Comparison of ENCODE assay signal across 28 cellular contexts in the genomic region with DNA sequence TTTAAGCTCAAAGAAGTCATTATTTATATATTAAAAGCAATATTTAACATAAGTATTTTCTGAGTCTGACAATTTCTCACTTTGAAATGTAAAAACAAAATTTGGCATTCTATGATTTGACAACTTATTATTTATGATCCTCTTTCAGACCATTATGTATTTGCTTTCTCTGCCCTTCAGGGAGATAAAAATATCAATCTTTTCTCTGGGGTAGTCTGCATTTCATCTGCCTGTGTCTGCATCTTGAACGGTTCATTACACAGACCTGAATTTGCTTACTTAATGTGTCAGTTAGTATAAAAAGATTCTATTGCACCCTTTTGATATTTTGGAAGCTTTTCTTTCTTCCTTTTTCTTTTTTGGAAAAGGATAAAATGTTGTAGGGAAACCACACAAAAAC.
"Had no signal": no experiment of that assay in that cellular context is flagged by ENCODE, and none has a peak within 500 bp of the region (broad histone marks: within the 10 kb centered on the region; RNA-seq: fewer than 3 reads in every experiment).

No MANE protein-coding gene starts in this region.

- H3K36me3 ChIP-seq: brain microvascular endothelial cell, heart left ventricle had no signal

- ATAC-seq: activated CD4-positive, alpha-beta T cell treated with anti-CD3 and anti-CD28 coated beads for 36 hours; activated CD8-positive, alpha-beta memory T cell treated with anti-CD3 and anti-CD28 coated beads, Interleukin-2, amount 10 ng/mL, durations not matched to agents 7 days and 5 days; activated CD8-positive, alpha-beta T cell treated with anti-CD3 and anti-CD28 coated beads, Interleukin-2, amount 10 ng/mL, durations not matched to agents 7 days and 5 days; activated naive CD4-positive, alpha-beta T cell treated with anti-CD3 and anti-CD28 coated beads, Interleukin-2, amount 50 U/mL, for 72 hours; activated T-cell treated with anti-CD3 and anti-CD28 coated beads, Interleukin-2, amount 50 U/mL, for 72 hours; esophagus mucosa; heart left ventricle; T-helper 17 cell had no signal

- DNase-seq: activated CD4-positive, alpha-beta memory T cell treated with anti-CD3 and anti-CD28 coated beads for 36 hours; activated CD4-positive, alpha-beta T cell treated with anti-CD3 and anti-CD28 coated beads for 36 hours; activated CD4-positive, alpha-beta T cell treated with anti-CD3 and anti-CD28 coated beads, Interleukin-2, amount 10 ng/mL, durations not matched to agents 24 days and 14 days; activated CD4-positive, CD25-positive, alpha-beta regulatory T cell; activated CD4-positive, CD25-positive, alpha-beta regulatory T cell treated with anti-CD3 and anti-CD28 coated beads, Interleukin-2, amount 50 U/mL, for 72 hours; activated CD8-positive, alpha-beta memory T cell treated with anti-CD3 and anti-CD28 coated beads, Interleukin-2, amount 10 ng/mL, durations not matched to agents 7 days and 5 days; activated CD8-positive, alpha-beta memory T cell treated with anti-CD3 and anti-CD28 coated beads, Interleukin-2, amount 50 U/mL, for 4 hours; activated CD8-positive, alpha-beta T cell treated with anti-CD3 and anti-CD28 coated beads, Interleukin-2, amount 10 ng/mL, durations not matched to agents 7 days and 5 days; activated gamma-delta T cell; activated naive CD4-positive, alpha-beta T cell; activated naive CD4-positive, alpha-beta T cell treated with anti-CD3 and anti-CD28 coated beads, Interleukin-2, amount 10 ng/mL, durations not matched to agents 7 days and 5 days; activated naive CD8-positive, alpha-beta T cell treated with anti-CD3 and anti-CD28 coated beads, Interleukin-2, amount 10 ng/mL, durations not matched to agents 7 days and 5 days; activated T-cell treated with anti-CD3 and anti-CD28 coated beads, Interleukin-2, amount 50 U/mL, for 24 hours; activated T-cell treated with anti-CD3 and anti-CD28 coated beads, Interleukin-2, amount 50 U/mL, for 72 hours; amniotic stem cell; anterior cingulate cortex; brain microvascular endothelial cell; dorsolateral prefrontal cortex; effector memory CD4-positive, alpha-beta T cell; endodermal cell; foreskin fibroblast; glutamatergic neuron; heart left ventricle; T-helper 1 cell; T-helper 17 cell had no signal

- H3K27me3 ChIP-seq: brain microvascular endothelial cell, heart left ventricle had no signal

- H3K27ac ChIP-seq: brain microvascular endothelial cell, coronary artery, dorsolateral prefrontal cortex, heart left ventricle had no signal

- H3K4me1 ChIP-seq: heart left ventricle had no signal

- H3K4me3 ChIP-seq: coronary artery, dorsolateral prefrontal cortex, heart left ventricle had no signal
